In genomic region chr5:9716838-9717281, GRCh38 we compare ENCODE assay signal across 10 cellular contexts.
DNase-seq lines count a peak whose midpoint lies in the region; ATAC-seq and TF ChIP-seq lines count a peak whose summit lies in the region.
"Had no signal": no experiment of that assay in that cellular context is flagged by ENCODE, and none has a peak within 500 bp of the region (broad histone marks: within the 10 kb centered on the region; RNA-seq: fewer than 3 reads in every experiment).

No MANE protein-coding gene starts in this region.

- TF ChIP-seq POLR2A in gastroesophageal sphincter (IDR thresholded peaks at IDR 0.05), result no peak

- peaks cover 5% of the 10 kb centered on the region for H3K27me3 ChIP-seq in gastroesophageal sphincter

- no peak for TF ChIP-seq EP300 in gastroesophageal sphincter (IDR thresholded peaks at IDR 0.05)

- no peak overlapping the region for H3K27ac ChIP-seq in gastroesophageal sphincter

- 58 to 68% methylated on average over 4 of the region's 5 CpGs for WGBS in gastroesophageal sphincter (ENCODE audit: low coverage in 1 of 2), 2 donors

- peak; percentile 28 for DNase-seq in A172 (ENCODE audit: low spot score)
- DNase-seq in astrocyte of the hippocampus (ENCODE audit: low read depth, low spot score), result peak; percentile 12
- DNase-seq in COLO668 (lab: John Stamatoyannopoulos, UW; ENCODE audit: unreplicated experiment), result no peak
- no peak for DNase-seq in AML-193 (lab: John Stamatoyannopoulos, UW)
- DNase-seq: activated gamma-delta T cell, KBM-7 had no signal

- no peak overlapping the region for H3K4me3 ChIP-seq in gastroesophageal sphincter

- no peak for TF ChIP-seq CTCF in gastroesophageal sphincter (IDR thresholded peaks at IDR 0.05)

- no peaks in the 10 kb centered on the region for H3K36me3 ChIP-seq in gastroesophageal sphincter

- H3K4me1 ChIP-seq in gastroesophageal sphincter, result no peaks in the 10 kb centered on the region

- ATAC-seq in GM19395 (IDR thresholded peaks at IDR 0.05; ENCODE audit: unreplicated experiment), result peak; percentile 97
- peak; percentile 95 for ATAC-seq in HG03280 (IDR thresholded peaks at IDR 0.05; ENCODE audit: unreplicated experiment)
- no peak for ATAC-seq in gastroesophageal sphincter
- ATAC-seq in GM21515 (IDR thresholded peaks at IDR 0.05; ENCODE audit: unreplicated experiment), result no peak

- H3K9me3 ChIP-seq in gastroesophageal sphincter, result no peaks in the 10 kb centered on the region

Comparison
In these comparisons a context has a peak if more than half of its experiments do, and no peak if none do; other contexts are left out.
1. DNase-seq: peak in A172 (single experiment) and astrocyte of the hippocampus (single experiment); none in COLO668 (single experiment) and AML-193 (0 of 2).
2. ATAC-seq: peak in GM19395 (single experiment) and HG03280 (single experiment); none in gastroesophageal sphincter (single experiment) and GM21515 (single experiment).